ENCODE assay signal across 1 cellular context in genomic region chr16:89241187-89242003, GRCh38.
TF ChIP-seq lines count a peak whose summit lies in the region.

No MANE protein-coding gene starts in this region.

TF ChIP-seq in HepG2, 621 proteins besides CTCF, POLR2A, EP300 and RAD21 (continued from another document and continues in another):
- peak; percentile 92; the same call in 1 of the 2 replicates for TF ChIP-seq ZNF704 (CRISPR knock-in tag; IDR thresholded peaks at IDR 0.05; ENCODE audit: borderline replicate concordance)
- TF ChIP-seq ZNF431 (CRISPR knock-in tag; IDR thresholded peaks at IDR 0.05; ENCODE audit: borderline replicate concordance, low read depth), result 0 out of 2 replicates have a peak, but pooled peaks have one; percentile 52
- no peak for TF ChIP-seq NFE2 (CRISPR knock-in tag; IDR thresholded peaks at IDR 0.05)
- TF ChIP-seq GLI4 (CRISPR knock-in tag; IDR thresholded peaks at IDR 0.05; ENCODE audit: borderline replicate concordance), result no peak
- peak; percentile 95; the same call in 1 of the 2 replicates for TF ChIP-seq SAFB2 (CRISPR knock-in tag; IDR thresholded peaks at IDR 0.05; ENCODE audit: borderline replicate concordance, low read depth)
- no peak for TF ChIP-seq PRDM10 (CRISPR knock-in tag; IDR thresholded peaks at IDR 0.05; ENCODE audit: low read depth)
- peak; percentile 84; the same call in 1 of the 2 replicates for TF ChIP-seq ZNF205 (CRISPR knock-in tag; IDR thresholded peaks at IDR 0.05)
- TF ChIP-seq CCAR2 (optimal IDR thresholded peaks at IDR 0.05; ENCODE audit: low read depth, low read length), result no peak
- TF ChIP-seq NR1H2 (CRISPR knock-in tag; IDR thresholded peaks at IDR 0.05; ENCODE audit: borderline replicate concordance, low read depth), result no peak
- TF ChIP-seq SOX5 (CRISPR knock-in tag; IDR thresholded peaks at IDR 0.05; ENCODE audit: borderline replicate concordance), result no peak; the same call in 1 of the 2 replicates
- no peak for TF ChIP-seq ZMYM3 (CRISPR knock-in tag; IDR thresholded peaks at IDR 0.05)
- TF ChIP-seq FOXA1 (IDR thresholded peaks at IDR 0.05), result no peak
- 0 out of 2 replicates have a peak, but pooled peaks have one; percentile 19 for TF ChIP-seq FOXA1 (CRISPR knock-in tag; IDR thresholded peaks at IDR 0.05)
- 0 out of 2 replicates have a peak, but pooled peaks have one; percentile 85 for TF ChIP-seq MTERF4 (CRISPR knock-in tag; IDR thresholded peaks at IDR 0.05)
- TF ChIP-seq ZNF343 (CRISPR knock-in tag; IDR thresholded peaks at IDR 0.05), result 0 out of 2 replicates have a peak, but pooled peaks have one; percentile 36
- TF ChIP-seq THAP7 (CRISPR knock-in tag; IDR thresholded peaks at IDR 0.05), result peak; percentile 95
- peak; percentile 90 for TF ChIP-seq ZNF746 (CRISPR knock-in tag; IDR thresholded peaks at IDR 0.05)
- peak; percentile 74 for TF ChIP-seq ARNTL (CRISPR knock-in tag; IDR thresholded peaks at IDR 0.05)
- TF ChIP-seq ZNF737 (CRISPR knock-in tag; IDR thresholded peaks at IDR 0.05; ENCODE audit: borderline replicate concordance), result no peak
- no peak; the same call in 1 of the 2 replicates for TF ChIP-seq ZBTB3 (CRISPR knock-in tag; IDR thresholded peaks at IDR 0.05; ENCODE audit: borderline replicate concordance, low read depth)
- TF ChIP-seq PCBP1 (IDR thresholded peaks at IDR 0.05; ENCODE audit: borderline replicate concordance, low read depth, low read length), result peak; percentile 87; the same call in 1 of the 2 replicates
- TF ChIP-seq ZNF292 (CRISPR knock-in tag; IDR thresholded peaks at IDR 0.05; ENCODE audit: borderline replicate concordance, low read depth), result no peak
- TF ChIP-seq SRSF4 (IDR thresholded peaks at IDR 0.05; ENCODE audit: low read depth, low read length, poor library complexity, severe bottlenecking), result no peak
- TF ChIP-seq ZC3H4 (CRISPR knock-in tag; IDR thresholded peaks at IDR 0.05; ENCODE audit: borderline replicate concordance), result no peak
- TF ChIP-seq ZNF777 (CRISPR knock-in tag; IDR thresholded peaks at IDR 0.05), result peak; percentile 72
- no peak for TF ChIP-seq ADNP (CRISPR knock-in tag; IDR thresholded peaks at IDR 0.05)
- TF ChIP-seq ZIK1 (CRISPR knock-in tag; IDR thresholded peaks at IDR 0.05; ENCODE audit: borderline replicate concordance, low read depth), result peak; percentile 52; the same call in 1 of the 2 replicates
- no peak for TF ChIP-seq ZNF17 (CRISPR knock-in tag; IDR thresholded peaks at IDR 0.05)
- no peak; the same call in 1 of the 2 replicates for TF ChIP-seq ZBTB20 (CRISPR knock-in tag; IDR thresholded peaks at IDR 0.05; ENCODE audit: borderline replicate concordance, low read depth)
- no peak for TF ChIP-seq ZNF468 (CRISPR knock-in tag; IDR thresholded peaks at IDR 0.05)
- TF ChIP-seq SCMH1 (CRISPR knock-in tag; IDR thresholded peaks at IDR 0.05; ENCODE audit: borderline replicate concordance), result no peak
- TF ChIP-seq KMT2A (CRISPR knock-in tag; IDR thresholded peaks at IDR 0.05), result peak; percentile 86; the same call in 1 of the 2 replicates
- TF ChIP-seq ZNF674 (CRISPR knock-in tag; IDR thresholded peaks at IDR 0.05; ENCODE audit: low read depth), result no peak
- TF ChIP-seq NFYB (CRISPR knock-in tag; IDR thresholded peaks at IDR 0.05), result no peak
- TF ChIP-seq ZNF121 (CRISPR knock-in tag; IDR thresholded peaks at IDR 0.05), result no peak
- no peak for TF ChIP-seq FOXO4 (CRISPR knock-in tag; conservative IDR thresholded peaks at IDR 0.05)
- TF ChIP-seq PCBP2 (optimal IDR thresholded peaks at IDR 0.05; ENCODE audit: low read depth, low read length, poor library complexity, severe bottlenecking), result peak; percentile 47
- no peak; the same call in 1 of the 2 replicates for TF ChIP-seq ZNF891 (CRISPR knock-in tag; IDR thresholded peaks at IDR 0.05)
- TF ChIP-seq ZNF18 (CRISPR knock-in tag; IDR thresholded peaks at IDR 0.05; ENCODE audit: insufficient replicate concordance), result peak; percentile 85
- no peak for TF ChIP-seq ZUFSP (CRISPR knock-in tag; IDR thresholded peaks at IDR 0.05; ENCODE audit: borderline replicate concordance)
- TF ChIP-seq MYC (CRISPR knock-in tag; IDR thresholded peaks at IDR 0.05; ENCODE audit: borderline replicate concordance), result peak; percentile 87; the same call in 1 of the 2 replicates
- no peak for TF ChIP-seq ZNF234 (CRISPR knock-in tag; conservative IDR thresholded peaks at IDR 0.05)
- TF ChIP-seq ZBTB33 (CRISPR knock-in tag; IDR thresholded peaks at IDR 0.05), result no peak; the same call in none of the 2 replicates
- TF ChIP-seq PRPF4 (IDR thresholded peaks at IDR 0.05; ENCODE audit: low read depth, low read length, poor library complexity, severe bottlenecking), result no peak
- peak; percentile 95 for TF ChIP-seq GATAD1 (CRISPR knock-in tag; IDR thresholded peaks at IDR 0.05)
- no peak for TF ChIP-seq SKIL (CRISPR knock-in tag; IDR thresholded peaks at IDR 0.05; ENCODE audit: borderline replicate concordance)
- TF ChIP-seq IRF2 (CRISPR knock-in tag; IDR thresholded peaks at IDR 0.05), result peak; percentile 84
- TF ChIP-seq ZNF276 (CRISPR knock-in tag; IDR thresholded peaks at IDR 0.05; ENCODE audit: low read depth), result no peak
- TF ChIP-seq ZNF772 (CRISPR knock-in tag; IDR thresholded peaks at IDR 0.05), result peak; percentile 98
